Comparison of ENCODE assay signal across 14 cellular contexts in the genomic region with DNA sequence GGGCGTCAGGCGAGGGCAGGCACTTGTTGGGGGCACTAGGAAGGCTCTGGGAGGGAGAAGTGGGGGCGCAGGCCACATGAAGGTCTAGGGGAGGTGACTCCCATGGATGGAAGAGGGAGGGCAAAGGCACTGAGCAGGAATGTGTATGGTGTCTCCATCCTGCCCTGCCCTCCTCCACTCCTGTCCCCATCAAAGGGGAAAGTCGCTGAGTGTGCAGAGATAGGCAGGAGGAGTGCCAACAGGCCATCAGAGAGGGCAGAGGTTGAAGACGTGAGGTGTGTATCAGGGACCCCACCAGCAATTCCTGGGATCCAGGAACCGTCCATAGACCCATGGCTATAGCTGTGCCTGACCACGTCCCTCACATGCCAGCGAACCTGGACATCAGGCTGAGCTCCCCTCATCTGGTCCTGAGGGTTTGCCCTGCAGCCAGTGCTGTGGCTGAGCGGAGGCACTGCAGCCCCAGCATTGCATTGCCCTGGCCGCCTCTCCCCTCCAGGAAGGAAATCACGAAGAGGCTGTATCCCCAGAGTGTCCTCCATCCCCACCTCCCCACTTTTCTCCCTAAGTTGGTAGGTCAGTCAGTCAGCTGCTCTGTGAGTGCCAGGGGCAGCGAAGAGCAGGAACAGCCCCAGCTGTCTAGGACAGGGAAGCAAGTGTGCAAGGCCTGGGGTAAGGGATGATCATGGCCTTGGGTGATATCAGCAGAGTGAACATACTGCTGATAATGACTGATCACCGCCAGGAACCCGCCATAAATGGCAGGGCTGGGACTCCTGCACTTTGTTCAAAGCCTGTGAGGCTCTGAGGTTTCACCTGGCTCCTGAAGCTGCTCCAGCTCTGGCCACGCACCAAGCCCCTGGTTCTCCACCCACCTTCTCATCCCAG.
"Had no signal": no experiment of that assay in that cellular context is flagged by ENCODE, and none has a peak within 500 bp of the region (broad histone marks: within the 10 kb centered on the region; RNA-seq: fewer than 3 reads in every experiment).

No MANE protein-coding gene starts in this region.

- H3K9me3 Mint-ChIP-seq: activated T-helper 17 cell treated with anti-CD3 and anti-CD28 coated beads, Interleukin-2, amount 50 U/mL, for 72 hours; naive thymus-derived CD8-positive, alpha-beta T cell had no signal

- H3K36me3 Mint-ChIP-seq: naive thymus-derived CD8-positive, alpha-beta T cell had no signal

- H3K4me3 ChIP-seq: breast epithelium, gastrocnemius medialis, left lung, right atrium auricular region, smooth muscle cell, thoracic aorta had no signal

- ATAC-seq: activated T-helper 17 cell treated with anti-CD3 and anti-CD28 coated beads, Interleukin-2, amount 50 U/mL, for 72 hours; gastrocnemius medialis; left lung; naive thymus-derived CD8-positive, alpha-beta T cell had no signal

- H3K27ac Mint-ChIP-seq: activated T-helper 17 cell treated with anti-CD3 and anti-CD28 coated beads, Interleukin-2, amount 50 U/mL, for 72 hours; progenitor cell of endocrine pancreas had no signal

- H3K36me3 ChIP-seq: breast epithelium, gastrocnemius medialis, left lung, right atrium auricular region, thoracic aorta had no signal

- H3K4me2 ChIP-seq: smooth muscle cell had no signal

- H3K27me3 ChIP-seq: breast epithelium, gastrocnemius medialis, right atrium auricular region had no signal

- H3K9me3 ChIP-seq: breast epithelium, gastrocnemius medialis, left lung, right atrium auricular region, thoracic aorta had no signal

- H3K4me3 Mint-ChIP-seq: activated T-helper 17 cell treated with anti-CD3 and anti-CD28 coated beads, Interleukin-2, amount 50 U/mL, for 72 hours; naive thymus-derived CD8-positive, alpha-beta T cell had no signal

- H3K27ac ChIP-seq: gastrocnemius medialis, left lung, right atrium auricular region, thoracic aorta had no signal

- DNase-seq: activated CD4-positive, alpha-beta T cell treated with anti-CD3 and anti-CD28 coated beads, Interleukin-2, amount 50 U/mL, for 48 hours; activated naive CD4-positive, alpha-beta T cell treated with Interleukin-2 at 50 U/mL for 16 hours; aorta; dermis blood vessel endothelial cell; gastrocnemius medialis; naive thymus-derived CD8-positive, alpha-beta T cell; nucleus accumbens had no signal
